ENCODE assay signal across 8 cellular contexts in the genomic region with DNA sequence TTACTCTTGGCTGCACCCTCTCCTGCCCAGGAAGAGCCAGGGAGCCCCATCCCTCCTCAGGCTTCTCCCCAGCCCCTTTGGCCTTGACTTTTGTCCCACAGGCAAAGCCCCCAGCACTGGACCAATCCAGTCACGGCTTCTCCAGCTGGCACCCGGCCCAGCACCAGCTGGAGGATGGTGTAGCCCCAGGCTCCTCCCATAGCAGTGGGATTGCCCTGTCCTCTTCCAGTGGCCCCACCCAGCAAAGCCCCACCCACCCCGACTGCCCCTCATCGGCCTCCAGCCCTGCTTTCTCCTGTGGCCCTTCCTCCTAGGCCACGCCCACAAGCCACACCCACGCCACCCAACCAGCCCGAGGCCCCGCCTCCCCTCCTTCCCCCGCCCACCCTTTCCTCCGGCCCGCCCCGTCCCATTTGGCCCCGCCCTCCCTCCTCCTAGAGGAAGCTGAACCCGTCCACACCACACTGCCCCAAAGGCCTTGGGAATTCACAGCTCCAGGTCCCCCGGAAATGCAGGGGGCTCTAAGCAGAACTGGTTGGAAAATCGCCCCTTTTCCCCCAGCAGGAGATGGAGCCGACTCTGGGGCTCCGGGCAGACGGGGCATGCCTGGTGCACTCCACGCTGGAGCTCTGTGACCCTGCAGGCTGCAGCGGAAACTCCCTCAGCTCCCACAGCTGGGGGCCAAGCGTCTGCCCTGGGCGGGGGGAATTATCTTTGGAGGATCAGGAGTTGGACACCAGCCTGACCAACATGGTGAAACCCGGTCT. TPM values are rescaled to one million over a fixed set of nuclear protein-coding genes. Genes with fewer than 3 reads are reported as not detected.
DNase-seq lines count a peak whose midpoint lies in the region; ATAC-seq, FAIRE-seq and TF ChIP-seq lines count a peak whose summit lies in the region.

No MANE protein-coding gene starts in this region.

- H3K36me3 ChIP-seq in IMR-90 (ENCODE audit: control insufficient read depth, insufficient read depth, low read length) (peaks cover 4% of the 10 kb centered on the region; the same call in 1 of the 2 replicates), SJCRH30 (no peaks in the 10 kb centered on the region), mammary epithelial cell (ENCODE audit: insufficient read depth, low read length) (no peaks in the 10 kb centered on the region), keratinocyte (ENCODE audit: control insufficient read depth in 2 of 2, extremely low read depth in 1 of 2, insufficient read depth in 2 of 2, low read length in 2 of 2) (peaks cover 0 to 4% of the 10 kb centered on the region in 2 experiments)

- H3K79me2 ChIP-seq in mammary epithelial cell (ENCODE audit: insufficient read depth, low read length), result no peaks in the 10 kb centered on the region
- H3K79me2 ChIP-seq in keratinocyte (ENCODE audit: control insufficient read depth, insufficient read depth, low read length), result no peaks in the 10 kb centered on the region

- DNase-seq in EH (ENCODE audit: low read depth), result peak; percentile 89
- peak; percentile 82 for DNase-seq in IMR-90
- peak; percentile 90 to 92 for DNase-seq in SJCRH30
- DNase-seq in mammary epithelial cell, result peak; percentile 57
- DNase-seq in keratinocyte (ENCODE audit: low read depth, low spot score), result peak; percentile 50
- DNase-seq in stimulated activated CD4-positive, alpha-beta T cell treated with anti-CD3 and anti-CD28 coated beads, Interleukin-4, amount 100 ng/mL, for 4 hours, result peak; percentile 27 to 52

- FAIRE-seq in keratinocyte (lab: Jason Lieb, UNC), result no peak

- H3K4me3 ChIP-seq in IMR-90 (ENCODE audit: insufficient read depth, low read depth, low read length) (no peak overlapping the region), SJCRH30 (no peak overlapping the region), mammary epithelial cell (replicated peaks in 1 of 3; ENCODE audit: insufficient read depth in 1 of 3, low read depth in 2 of 3, low read length in 3 of 3) (no peak overlapping the region), keratinocyte (ENCODE audit: control insufficient read depth in 2 of 3, extremely low read depth in 1 of 3, insufficient read depth in 2 of 3, low read depth in 1 of 3, low read length in 3 of 3) (no peak overlapping the region)

- H3K9ac ChIP-seq in IMR-90 (ENCODE audit: low read depth, low read length), result no peak overlapping the region
- H3K9ac ChIP-seq in mammary epithelial cell (ENCODE audit: insufficient read depth, low read length), result no peak overlapping the region
- H3K9ac ChIP-seq in keratinocyte (ENCODE audit: control insufficient read depth, extremely low read depth, insufficient read depth, low read length), result no peak overlapping the region

- POLR2A ChIA-PET in IMR-90 (lab: Charles Lee; ENCODE audit: unreplicated experiment), result no interaction called here

- no peak overlapping the region for H2AK5ac ChIP-seq in IMR-90 (ENCODE audit: low read depth, low read length)

- no peaks in the 10 kb centered on the region for H3K27me3 ChIP-seq in IMR-90 (ENCODE audit: control insufficient read depth, insufficient read depth, low read length)
- peaks cover 11% of the 10 kb centered on the region for H3K27me3 ChIP-seq in SJCRH30
- H3K27me3 ChIP-seq in mammary epithelial cell (ENCODE audit: insufficient read depth, low read length), result no peaks in the 10 kb centered on the region
- H3K27me3 ChIP-seq in keratinocyte (ENCODE audit: control insufficient read depth, extremely low read depth, insufficient read depth, low read length), result peaks cover 16% of the 10 kb centered on the region

- H2BK20ac ChIP-seq in IMR-90 (ENCODE audit: low read depth, low read length), result no peak overlapping the region

- H2AFZ ChIP-seq in IMR-90 (replicated peaks; ENCODE audit: low read length, poor library complexity) (peak overlapping the region; percentile 92), mammary epithelial cell (ENCODE audit: low read depth, low read length) (no peak overlapping the region), keratinocyte (ENCODE audit: control insufficient read depth, low read length) (no peak overlapping the region)

- TF ChIP-seq POLR2A in IMR-90 (IDR thresholded peaks at IDR 0.05; ENCODE audit: low read depth, low read length), result no peak

- no peak for TF ChIP-seq CTCF in IMR-90 (conservative IDR thresholded peaks at IDR 0.05; ENCODE audit: low read depth, low read length)
- TF ChIP-seq CTCF in mammary epithelial cell (conservative IDR thresholded peaks at IDR 0.05 in 1 of 2, IDR thresholded peaks at IDR 0.05 in 1 of 2; ENCODE audit: extremely low read depth in 1 of 2, insufficient read depth in 1 of 2, low read depth in 1 of 2, low read length in 2 of 2), result no peak
- no peak for TF ChIP-seq CTCF in keratinocyte (optimal IDR thresholded peaks at IDR 0.05 in 1 of 3, IDR thresholded peaks at IDR 0.05 in 1 of 3, conservative IDR thresholded peaks at IDR 0.05 in 1 of 3; ENCODE audit: extremely low read depth in 1 of 3, insufficient read depth in 2 of 3, low read length in 3 of 3)

- H3K27ac ChIP-seq in IMR-90 (ENCODE audit: insufficient read depth, low read length) (no peak overlapping the region), SJCRH30 (no peak overlapping the region), mammary epithelial cell (ENCODE audit: insufficient read depth, low read depth, low read length) (no peak overlapping the region), keratinocyte (ENCODE audit: control insufficient read depth, insufficient read depth, low read length) (no peak overlapping the region)

- no peak for TF ChIP-seq RAD21 in IMR-90 (IDR thresholded peaks at IDR 0.05; ENCODE audit: low read length)

- no peak overlapping the region for H2BK120ac ChIP-seq in IMR-90 (ENCODE audit: low read depth, low read length)

- no peak overlapping the region for H2BK15ac ChIP-seq in IMR-90 (ENCODE audit: low read depth, low read length)

- H3K9me3 ChIP-seq in IMR-90 (ENCODE audit: control insufficient read depth, insufficient read depth, low read length), result no peaks in the 10 kb centered on the region
- H3K9me3 ChIP-seq in SJCRH30 (replicated peaks), result no peaks in the 10 kb centered on the region
- H3K9me3 ChIP-seq in mammary epithelial cell (replicated peaks; ENCODE audit: insufficient read depth, low read length), result no peaks in the 10 kb centered on the region
- H3K9me3 ChIP-seq in keratinocyte (ENCODE audit: control insufficient read depth, low read depth, low read length), result no peaks in the 10 kb centered on the region

- H3K4me1 ChIP-seq in IMR-90 (ENCODE audit: control insufficient read depth, insufficient read depth, low read length) (peaks cover 9% of the 10 kb centered on the region), SJCRH30 (peaks cover 3% of the 10 kb centered on the region; the same call in 1 of the 2 replicates), mammary epithelial cell (ENCODE audit: insufficient read depth, low read length) (peaks cover 3% of the 10 kb centered on the region), keratinocyte (ENCODE audit: control insufficient read depth, extremely low read depth, insufficient read depth, low read length) (no peaks in the 10 kb centered on the region)

- H3K23ac ChIP-seq in IMR-90 (ENCODE audit: low read depth, low read length), result no peak overlapping the region

- H3K14ac ChIP-seq in IMR-90 (replicated peaks; ENCODE audit: low read depth, low read length), result no peak overlapping the region

- WGBS in IMR-90 (ENCODE audit: extremely low coverage in 2 of 2, insufficient read length in 1 of 2), 2 experiments, result no CpG with 5 or more reads among the region's 24 CpGs
- WGBS in mammary epithelial cell (ENCODE audit: low coverage, missing lambda C conversion rate), result 84% methylated on average over 4 of the region's 24 CpGs

- H4K8ac ChIP-seq in IMR-90 (ENCODE audit: low read depth in 2 of 2, low read length in 2 of 2), result peak overlapping the region in 1 of 2 experiments; percentile 56; a peak in 2 of 4 replicates

- dilution Hi-C loops in IMR-90 (cut with HindIII; ENCODE audit: low sequenced_read_pairs, unreplicated experiment), result no loop called here
- dilution Hi-C loops in mammary epithelial cell (cut with HindIII; ENCODE audit: low sequenced_read_pairs), result no loop called here
- dilution Hi-C loops in keratinocyte (cut with MboI; ENCODE audit: extremely low pct_ligation_motif_present, low sequenced_read_pairs), result no loop called here

- H3K9me1 ChIP-seq in IMR-90 (ENCODE audit: insufficient read depth, low read length) (no peaks in the 10 kb centered on the region), keratinocyte (ENCODE audit: control insufficient read depth, extremely low read depth, insufficient read depth, low read length) (no peaks in the 10 kb centered on the region)

- peak overlapping the region; percentile 71 for H4K5ac ChIP-seq in IMR-90 (ENCODE audit: low read depth, low read length)

- peak; percentile 95 for ATAC-seq in IMR-90 (ENCODE audit: low read depth)
- ATAC-seq in GM19397 (IDR thresholded peaks at IDR 0.05; ENCODE audit: unreplicated experiment), result no peak
- ATAC-seq in HG03378 (IDR thresholded peaks at IDR 0.05; ENCODE audit: unreplicated experiment), result no peak

- H3K56ac ChIP-seq in IMR-90 (ENCODE audit: extremely low read depth, insufficient read depth, low read length), result no peak overlapping the region

- no peak overlapping the region; the same call in 1 of the 2 replicates for H3K18ac ChIP-seq in IMR-90 (ENCODE audit: low read depth, low read length)

- H4K20me1 ChIP-seq in IMR-90 (ENCODE audit: insufficient read depth, low read length), result no peaks in the 10 kb centered on the region
- H4K20me1 ChIP-seq in mammary epithelial cell (ENCODE audit: insufficient read depth, low read length), result no peaks in the 10 kb centered on the region
- no peaks in the 10 kb centered on the region for H4K20me1 ChIP-seq in keratinocyte (ENCODE audit: control insufficient read depth, extremely low read depth, insufficient read depth, low read length)

- no peaks in the 10 kb centered on the region for H3K79me1 ChIP-seq in IMR-90 (ENCODE audit: low read depth in 1 of 2, low read length in 2 of 2)

- intact Hi-C loops in IMR-90 (cut with micrococcal nuclease), result loop anchor here (10.0 kb wide), 1 partner anchor 143 kb away; the partner anchor contains the start of gene GPR146
- intact Hi-C loops in mammary epithelial cell (cut with micrococcal nuclease), result loop anchor here (10.0 kb wide), 1 partner anchor 283 kb away; no protein-coding TSS in a partner anchor

- no TSS peak for BruUV-seq in IMR-90 (replicated peaks; lab: Mats Ljungman, UMichigan)
- no TSS peak for BruUV-seq in mammary epithelial cell (replicated peaks; lab: Mats Ljungman, UMichigan)

- H3K4me2 ChIP-seq in IMR-90 (ENCODE audit: low read depth, low read length) (0 out of 2 replicates have a peak overlapping the region, but pooled peaks have one; percentile 25), mammary epithelial cell (ENCODE audit: insufficient read depth, low read depth, low read length) (no peak overlapping the region), keratinocyte (ENCODE audit: control insufficient read depth, extremely low read depth, insufficient read depth, low read depth, low read length) (no peak overlapping the region)

- in situ Hi-C loops in IMR-90 (cut with MboI; ENCODE audit: low sequenced_read_pairs), result no loop called here
- in situ Hi-C loops in mammary epithelial cell (cut with MboI; ENCODE audit: low sequenced_read_pairs in 2 of 2), result no loop called here

- peak overlapping the region; percentile 48 for H2AK9ac ChIP-seq in IMR-90 (replicated peaks; ENCODE audit: low read depth, low read length, poor library complexity)

- no peak overlapping the region for H2BK5ac ChIP-seq in IMR-90 (ENCODE audit: low read depth, low read length, poor library complexity, severe bottlenecking)

- 0 out of 2 replicates have a peak overlapping the region, but pooled peaks have one; percentile 6 for H4K91ac ChIP-seq in IMR-90 (ENCODE audit: insufficient read depth, low read depth, low read length)

- H3K4ac ChIP-seq in IMR-90 (ENCODE audit: low read depth, low read length), result no peak overlapping the region

- CTCF ChIA-PET in IMR-90 (lab: Yijun Ruan, JAX), result no interaction called here
- CTCF ChIA-PET in mammary epithelial cell (lab: Charles Lee; ENCODE audit: low non-redundant PET), result interaction anchor here (0.5 kb wide), 1 partner anchor 96 kb away, joined by 15 read pairs; no protein-coding TSS in a partner anchor

RNA-seq across cellular contexts. Expression of gene GET4, which starts 25.2 kb away (rescaled TPM):
- 10.6 and 11.3 TPM in 2 replicates for total RNA-seq in IMR-90 (2012; rRNA removed)
- 30.9 and 37.2 TPM in 2 replicates for polyA plus RNA-seq in IMR-90 (2012; rRNA removed)
- polyA plus RNA-seq in IMR-90 (2012; cell fraction: cytosol; rRNA removed), result 25.9 and 35.9 TPM in 2 replicates
- polyA plus RNA-seq in IMR-90 (2012; cell fraction: nucleus; rRNA removed; ENCODE audit: low replicate concordance), result 104 and 238 TPM in 2 replicates
- 21.4 and 22.0 TPM in 2 replicates for total RNA-seq in SJCRH30 (2014; rRNA removed; shearing (Covaris generic))
- 10 to 100 TPM; 26.0 to 40.8 TPM for total RNA-seq in mammary epithelial cell
- polyA plus RNA-seq in mammary epithelial cell, result 28.5 TPM
- polyA minus RNA-seq in mammary epithelial cell, result 24.8 TPM
- 21.1 to 32.0 TPM (median 22.9 TPM) in 3 replicates for polyA plus RNA-seq in keratinocyte
- polyA plus RNA-seq in keratinocyte (2011; ENCODE audit: low read depth), result 40.4 TPM
- polyA plus RNA-seq in keratinocyte (2011; cell fraction: cytosol; rRNA removed), result 14.0 and 26.1 TPM in 2 replicates
- polyA plus RNA-seq in keratinocyte (2011; cell fraction: nucleus; rRNA removed), result 50.3 and 70.5 TPM in 2 replicates
- 26.7 and 47.3 TPM in 2 replicates for polyA plus RNA-seq in keratinocyte (2012; ENCODE audit: low replicate concordance)
- polyA minus RNA-seq in keratinocyte, result 9.3 to 11.1 TPM (median 10.1 TPM) in 3 replicates
- polyA minus RNA-seq in keratinocyte (2011; cell fraction: cytosol; rRNA and poly(A)+ RNA removed), result 33.4 TPM
- 10.4 and 14.1 TPM in 2 replicates for polyA minus RNA-seq in keratinocyte (2011; cell fraction: nucleus; rRNA and poly(A)+ RNA removed)

RNA-seq across cellular contexts. Expression of gene ADAP1, which starts 52.9 kb away (rescaled TPM):
- total RNA-seq in IMR-90 (2012; rRNA removed) (1.4 and 2.2 TPM in 2 replicates), mammary epithelial cell (10 to 100 TPM; 11.0 to 21.4 TPM)
- polyA plus RNA-seq in IMR-90 (2012; rRNA removed) (1.9 and 2.0 TPM in 2 replicates), mammary epithelial cell (9.3 TPM), keratinocyte (4.3 to 6.2 TPM (median 5.5 TPM) in 3 replicates)
- 1.3 and 2.4 TPM in 2 replicates for polyA plus RNA-seq in IMR-90 (2012; cell fraction: cytosol; rRNA removed)
- polyA plus RNA-seq in IMR-90 (2012; cell fraction: nucleus; rRNA removed; ENCODE audit: low replicate concordance), result 2.9 and 5.6 TPM in 2 replicates
- 0.04 TPM in 1 of 2 replicates, not detected in the other for total RNA-seq in SJCRH30 (2014; rRNA removed; shearing (Covaris generic))
- polyA minus RNA-seq in mammary epithelial cell (31.4 TPM), keratinocyte (6.1 to 10.8 TPM (median 6.8 TPM) in 3 replicates)
- 6.9 TPM for polyA plus RNA-seq in keratinocyte (2011; ENCODE audit: low read depth)
- polyA plus RNA-seq in keratinocyte (2011; cell fraction: cytosol; rRNA removed), result 4.6 and 8.9 TPM in 2 replicates
- 6.3 and 7.8 TPM in 2 replicates for polyA plus RNA-seq in keratinocyte (2011; cell fraction: nucleus; rRNA removed)
- polyA plus RNA-seq in keratinocyte (2012; ENCODE audit: low replicate concordance), result 4.8 and 11.4 TPM in 2 replicates
- polyA minus RNA-seq in keratinocyte (2011; cell fraction: cytosol; rRNA and poly(A)+ RNA removed), result 9.8 TPM
- 3.2 and 5.8 TPM in 2 replicates for polyA minus RNA-seq in keratinocyte (2011; cell fraction: nucleus; rRNA and poly(A)+ RNA removed)

Comparison
In these comparisons a context has a peak if more than half of its experiments do, and no peak if none do; other contexts are left out.
1. DNase-seq: peak in every context shown above with its lines; median percentile 91 in SJCRH30; 89 in EH; 82 in IMR-90; 57 in mammary epithelial cell; 50 in keratinocyte; 40 in stimulated activated CD4-positive, alpha-beta T cell treated with anti-CD3 and anti-CD28 coated beads, Interleukin-4, amount 100 ng/mL, for 4 hours.